25 cellular contexts compared by ENCODE assay signal in the genomic region with DNA sequence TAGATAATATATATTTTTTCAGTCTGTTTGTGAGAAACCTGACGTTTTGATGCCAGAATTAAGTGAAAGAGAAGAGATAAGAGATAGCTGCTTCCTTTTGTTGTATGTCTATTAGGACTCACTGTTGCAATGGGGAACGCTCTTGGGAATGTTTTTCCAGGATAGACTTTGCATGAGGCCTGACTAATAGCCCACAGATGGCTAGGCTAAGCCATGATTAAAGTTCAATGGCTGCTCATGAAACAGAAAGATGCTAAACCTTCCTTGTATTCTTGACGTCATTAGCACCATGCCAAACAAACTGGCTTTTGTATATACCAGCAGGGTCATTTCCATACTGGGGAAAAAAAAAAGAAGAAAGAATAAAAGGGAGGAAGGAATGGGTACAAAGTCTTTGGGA.
"Had no signal": no experiment of that assay in that cellular context is flagged by ENCODE, and none has a peak within 500 bp of the region (broad histone marks: within the 10 kb centered on the region; RNA-seq: fewer than 3 reads in every experiment).

No MANE protein-coding gene starts in this region.

- ATAC-seq: activated CD4-positive, CD25-positive, alpha-beta regulatory T cell treated with anti-CD3 and anti-CD28 coated beads, Interleukin-2, amount 50 U/mL, for 24 hours; activated naive CD4-positive, alpha-beta T cell treated with anti-CD3 and anti-CD28 coated beads, Interleukin-2, amount 50 U/mL, for 72 hours; left lobe of liver; mucosa of descending colon; naive thymus-derived CD4-positive, alpha-beta T cell; psoas muscle; sciatic nerve; stimulated activated memory B cell treated with anti-CD40 and anti-IgM and Interleukin-4, amounts not matched to agents 10 μg/mL and 1 μg/mL and 100 μg/mL, for 72 hours; T-cell had no signal

- H3K36me3 ChIP-seq: cardiac muscle cell, esophagus squamous epithelium, spleen, thoracic aorta, upper lobe of left lung had no signal

- H3K9me3 ChIP-seq: esophagus squamous epithelium, mucosa of descending colon, psoas muscle, spleen, thoracic aorta, upper lobe of left lung had no signal

- H3K27me3 ChIP-seq: cardiac muscle cell, esophagus squamous epithelium, spleen, upper lobe of left lung had no signal

- H3K27ac ChIP-seq: cardiac muscle cell, esophagus squamous epithelium, psoas muscle, spleen, thoracic aorta, upper lobe of left lung had no signal

- H3K4me3 ChIP-seq: cardiac muscle cell, esophagus squamous epithelium, mucosa of descending colon, psoas muscle, spleen, thoracic aorta, upper lobe of left lung had no signal

- DNase-seq: activated CD4-positive, alpha-beta T cell treated with anti-CD3 and anti-CD28 coated beads, Interleukin-2, amount 50 U/mL, for 1 hour; activated CD8-positive, alpha-beta memory T cell treated with anti-CD3 and anti-CD28 coated beads for 24 hours; activated CD8-positive, alpha-beta memory T cell treated with anti-CD3 and anti-CD28 coated beads, Interleukin-2, amount 50 U/mL, for 48 hours; activated effector memory CD4-positive, alpha-beta T cell treated with anti-CD3 and anti-CD28 coated beads, Interleukin-2, amount 50 U/mL, for 16 hours; activated T-cell treated with anti-CD3 and anti-CD28 coated beads, Interleukin-2, amount 50 U/mL, for 48 hours; amniotic stem cell; dermis blood vessel endothelial cell; effector memory CD4-positive, alpha-beta T cell; esophagus squamous epithelium; foreskin fibroblast; hippocampal formation; mucosa of descending colon; naive thymus-derived CD4-positive, alpha-beta T cell; psoas muscle; spleen; stimulated activated CD4-positive, alpha-beta T cell treated with anti-CD3 and anti-CD28 coated beads, Interleukin-4, amount 100 ng/mL, for 4 hours; T-cell; upper lobe of left lung had no signal

- H3K4me1 ChIP-seq: esophagus squamous epithelium, psoas muscle, spleen, upper lobe of left lung had no signal
